In genomic region chr9:107172979-107173347, GRCh38 we compare ENCODE assay signal across 3 cellular contexts.
TF ChIP-seq lines count a peak whose summit lies in the region.

No MANE protein-coding gene starts in this region.

TF ChIP-seq in liver, 16 proteins besides CTCF, POLR2A, EP300 and RAD21 (continued from another document):
- TF ChIP-seq MAX (IDR thresholded peaks at IDR 0.05) (no peak), NR2F2 (IDR thresholded peaks at IDR 0.05) (no peak), FOXA1 (IDR thresholded peaks at IDR 0.05) (no peak), FOXA2 (IDR thresholded peaks at IDR 0.05) (no peak), REST (IDR thresholded peaks at IDR 0.05) (no peak), ZBTB33 (IDR thresholded peaks at IDR 0.05) (no peak), YY1 (IDR thresholded peaks at IDR 0.05) (no peak), EGR1 (IDR thresholded peaks at IDR 0.05; ENCODE audit: low read depth in 2 of 2) (no peak), HNF4G (IDR thresholded peaks at IDR 0.05) (no peak), ATF3 (IDR thresholded peaks at IDR 0.05) (no peak), RXRA (IDR thresholded peaks at IDR 0.05) (no peak), SP1 (IDR thresholded peaks at IDR 0.05) (no peak)

TF ChIP-seq in HepG2, 621 proteins besides CTCF, POLR2A, EP300 and RAD21 (continued from another document):
- TF ChIP-seq ZNF407 (CRISPR knock-in tag; IDR thresholded peaks at IDR 0.05; ENCODE audit: not compliant biosample characterization) (no peak), IRF1 (CRISPR knock-in tag; IDR thresholded peaks at IDR 0.05; ENCODE audit: low read depth) (no peak), SKI (IDR thresholded peaks at IDR 0.05; ENCODE audit: partially characterized antibody) (no peak), PREB (CRISPR knock-in tag; IDR thresholded peaks at IDR 0.05) (no peak), RBFOX2 (IDR thresholded peaks at IDR 0.05; ENCODE audit: low read depth, low read length) (no peak), ZNF12 (CRISPR knock-in tag; IDR thresholded peaks at IDR 0.05) (no peak), TAF1 (CRISPR knock-in tag; IDR thresholded peaks at IDR 0.05) (no peak)

TF ChIP-seq in HCT116, 20 proteins besides CTCF, POLR2A, EP300 and RAD21 (continued from another document):
- TF ChIP-seq ZBTB33 (IDR thresholded peaks at IDR 0.05; ENCODE audit: extremely low read depth, insufficient replicate concordance, low read length) (no peak), CBX3 (IDR thresholded peaks at IDR 0.05; ENCODE audit: low read depth) (no peak), ZFX (IDR thresholded peaks at IDR 0.05) (no peak), SRF (IDR thresholded peaks at IDR 0.05; ENCODE audit: low read depth) (no peak), REST (IDR thresholded peaks at IDR 0.05; ENCODE audit: low read depth) (no peak), JUND (IDR thresholded peaks at IDR 0.05) (no peak)
TF ChIP-seq in HCT116: peak in this region for 0.
